ENCODE assay signal across 1 cellular context in genomic region chr9:15333376-15333881, GRCh38.
TF ChIP-seq lines count a peak whose summit lies in the region.

No MANE protein-coding gene starts in this region.

TF ChIP-seq in HepG2, 621 proteins besides CTCF, POLR2A, EP300 and RAD21 (continued from another document and continues in another):
- TF ChIP-seq, protein P1, sequence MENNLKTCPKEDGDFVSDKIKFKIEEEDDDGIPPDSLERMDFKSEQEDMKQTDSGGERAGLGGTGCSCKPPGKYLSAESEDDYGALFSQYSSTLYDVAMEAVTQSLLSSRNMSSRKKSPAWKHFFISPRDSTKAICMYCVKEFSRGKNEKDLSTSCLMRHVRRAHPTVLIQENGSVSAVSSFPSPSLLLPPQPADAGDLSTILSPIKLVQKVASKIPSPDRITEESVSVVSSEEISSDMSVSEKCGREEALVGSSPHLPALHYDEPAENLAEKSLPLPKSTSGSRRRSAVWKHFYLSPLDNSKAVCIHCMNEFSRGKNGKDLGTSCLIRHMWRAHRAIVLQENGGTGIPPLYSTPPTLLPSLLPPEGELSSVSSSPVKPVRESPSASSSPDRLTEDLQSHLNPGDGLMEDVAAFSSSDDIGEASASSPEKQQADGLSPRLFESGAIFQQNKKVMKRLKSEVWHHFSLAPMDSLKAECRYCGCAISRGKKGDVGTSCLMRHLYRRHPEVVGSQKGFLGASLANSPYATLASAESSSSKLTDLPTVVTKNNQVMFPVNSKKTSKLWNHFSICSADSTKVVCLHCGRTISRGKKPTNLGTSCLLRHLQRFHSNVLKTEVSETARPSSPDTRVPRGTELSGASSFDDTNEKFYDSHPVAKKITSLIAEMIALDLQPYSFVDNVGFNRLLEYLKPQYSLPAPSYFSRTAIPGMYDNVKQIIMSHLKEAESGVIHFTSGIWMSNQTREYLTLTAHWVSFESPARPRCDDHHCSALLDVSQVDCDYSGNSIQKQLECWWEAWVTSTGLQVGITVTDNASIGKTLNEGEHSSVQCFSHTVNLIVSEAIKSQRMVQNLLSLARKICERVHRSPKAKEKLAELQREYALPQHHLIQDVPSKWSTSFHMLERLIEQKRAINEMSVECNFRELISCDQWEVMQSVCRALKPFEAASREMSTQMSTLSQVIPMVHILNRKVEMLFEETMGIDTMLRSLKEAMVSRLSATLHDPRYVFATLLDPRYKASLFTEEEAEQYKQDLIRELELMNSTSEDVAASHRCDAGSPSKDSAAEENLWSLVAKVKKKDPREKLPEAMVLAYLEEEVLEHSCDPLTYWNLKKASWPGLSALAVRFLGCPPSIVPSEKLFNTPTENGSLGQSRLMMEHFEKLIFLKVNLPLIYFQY (CRISPR knock-in tag; IDR thresholded peaks at IDR 0.05; ENCODE audit: borderline replicate concordance) = no peak
- TF ChIP-seq SETDB1 (CRISPR knock-in tag; IDR thresholded peaks at IDR 0.05; ENCODE audit: borderline replicate concordance) (no peak), HMG20B (CRISPR knock-in tag; conservative IDR thresholded peaks at IDR 0.05) (no peak), FOXP4 (CRISPR knock-in tag; IDR thresholded peaks at IDR 0.05) (peak; percentile 80), CC2D1A (CRISPR knock-in tag; IDR thresholded peaks at IDR 0.05) (no peak), LCORL (IDR thresholded peaks at IDR 0.05) (no peak), LCORL (CRISPR knock-in tag; IDR thresholded peaks at IDR 0.05) (no peak; the same call in 1 of the 2 replicates), ZNF556 (CRISPR knock-in tag; IDR thresholded peaks at IDR 0.05; ENCODE audit: borderline replicate concordance) (no peak), ZNF839 (CRISPR knock-in tag; IDR thresholded peaks at IDR 0.05; ENCODE audit: borderline replicate concordance) (no peak), PRDM4 (CRISPR knock-in tag; IDR thresholded peaks at IDR 0.05; ENCODE audit: borderline replicate concordance) (no peak), ZNF251 (CRISPR knock-in tag; IDR thresholded peaks at IDR 0.05) (no peak), ARNT (IDR thresholded peaks at IDR 0.05) (no peak), KDM4B (CRISPR knock-in tag; IDR thresholded peaks at IDR 0.05) (no peak), ZNF678 (CRISPR knock-in tag; IDR thresholded peaks at IDR 0.05) (no peak), ZNF567 (CRISPR knock-in tag; IDR thresholded peaks at IDR 0.05; ENCODE audit: borderline replicate concordance) (no peak), NAIF1 (CRISPR knock-in tag; IDR thresholded peaks at IDR 0.05; ENCODE audit: borderline replicate concordance) (no peak), KDM1A (CRISPR knock-in tag; IDR thresholded peaks at IDR 0.05) (no peak), ZNF713 (CRISPR knock-in tag; IDR thresholded peaks at IDR 0.05) (no peak), HOXA5 (CRISPR knock-in tag; IDR thresholded peaks at IDR 0.05) (no peak), KLF11 (CRISPR knock-in tag; IDR thresholded peaks at IDR 0.05) (no peak), SPEN (CRISPR knock-in tag; IDR thresholded peaks at IDR 0.05; ENCODE audit: low read depth) (no peak), HCFC1 (IDR thresholded peaks at IDR 0.05; ENCODE audit: low read depth, low read length) (no peak), NR2C2 (CRISPR knock-in tag; IDR thresholded peaks at IDR 0.05; ENCODE audit: borderline replicate concordance) (no peak), TFE3 (CRISPR knock-in tag; IDR thresholded peaks at IDR 0.05) (peak; percentile 54; the same call in 1 of the 2 replicates), NFKBIZ (CRISPR knock-in tag; IDR thresholded peaks at IDR 0.05) (0 out of 2 replicates have a peak, but pooled peaks have one; percentile 57), FOXO1 (CRISPR knock-in tag; IDR thresholded peaks at IDR 0.05) (peak; percentile 63; the same call in 1 of the 2 replicates), RFXANK (CRISPR knock-in tag; IDR thresholded peaks at IDR 0.05) (no peak), ATF4 (CRISPR knock-in tag; IDR thresholded peaks at IDR 0.05) (no peak), ETV6 (CRISPR knock-in tag; conservative IDR thresholded peaks at IDR 0.05) (no peak), NCOA5 (CRISPR knock-in tag; IDR thresholded peaks at IDR 0.05) (no peak), ZMYM4 (CRISPR knock-in tag; IDR thresholded peaks at IDR 0.05) (peak; percentile 77), BCL6 (CRISPR knock-in tag; IDR thresholded peaks at IDR 0.05) (peak; percentile 92), GABPB1 (CRISPR knock-in tag; IDR thresholded peaks at IDR 0.05) (no peak), RELA (CRISPR knock-in tag; IDR thresholded peaks at IDR 0.05) (0 out of 2 replicates have a peak, but pooled peaks have one; percentile 62), RFX1 (IDR thresholded peaks at IDR 0.05) (no peak)
- TF ChIP-seq, protein P2, sequence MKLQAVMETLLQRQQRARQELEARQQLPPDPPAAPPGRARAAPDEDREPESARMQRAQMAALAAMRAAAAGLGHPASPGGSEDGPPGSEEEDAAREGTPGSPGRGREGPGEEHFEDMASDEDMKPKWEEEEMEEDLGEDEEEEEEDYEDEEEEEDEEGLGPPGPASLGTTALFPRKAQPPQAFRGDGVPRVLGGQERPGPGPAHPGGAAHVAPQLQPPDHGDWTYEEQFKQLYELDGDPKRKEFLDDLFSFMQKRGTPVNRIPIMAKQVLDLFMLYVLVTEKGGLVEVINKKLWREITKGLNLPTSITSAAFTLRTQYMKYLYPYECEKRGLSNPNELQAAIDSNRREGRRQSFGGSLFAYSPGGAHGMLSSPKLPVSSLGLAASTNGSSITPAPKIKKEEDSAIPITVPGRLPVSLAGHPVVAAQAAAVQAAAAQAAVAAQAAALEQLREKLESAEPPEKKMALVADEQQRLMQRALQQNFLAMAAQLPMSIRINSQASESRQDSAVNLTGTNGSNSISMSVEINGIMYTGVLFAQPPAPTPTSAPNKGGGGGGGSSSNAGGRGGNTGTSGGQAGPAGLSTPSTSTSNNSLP (IDR thresholded peaks at IDR 0.05; ENCODE audit: low read depth, low read length) = peak; percentile 13; the same call in 1 of the 2 replicates
- TF ChIP-seq, protein P3, sequence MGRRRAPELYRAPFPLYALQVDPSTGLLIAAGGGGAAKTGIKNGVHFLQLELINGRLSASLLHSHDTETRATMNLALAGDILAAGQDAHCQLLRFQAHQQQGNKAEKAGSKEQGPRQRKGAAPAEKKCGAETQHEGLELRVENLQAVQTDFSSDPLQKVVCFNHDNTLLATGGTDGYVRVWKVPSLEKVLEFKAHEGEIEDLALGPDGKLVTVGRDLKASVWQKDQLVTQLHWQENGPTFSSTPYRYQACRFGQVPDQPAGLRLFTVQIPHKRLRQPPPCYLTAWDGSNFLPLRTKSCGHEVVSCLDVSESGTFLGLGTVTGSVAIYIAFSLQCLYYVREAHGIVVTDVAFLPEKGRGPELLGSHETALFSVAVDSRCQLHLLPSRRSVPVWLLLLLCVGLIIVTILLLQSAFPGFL (CRISPR knock-in tag; IDR thresholded peaks at IDR 0.05) = no peak
- TF ChIP-seq, protein P4, sequence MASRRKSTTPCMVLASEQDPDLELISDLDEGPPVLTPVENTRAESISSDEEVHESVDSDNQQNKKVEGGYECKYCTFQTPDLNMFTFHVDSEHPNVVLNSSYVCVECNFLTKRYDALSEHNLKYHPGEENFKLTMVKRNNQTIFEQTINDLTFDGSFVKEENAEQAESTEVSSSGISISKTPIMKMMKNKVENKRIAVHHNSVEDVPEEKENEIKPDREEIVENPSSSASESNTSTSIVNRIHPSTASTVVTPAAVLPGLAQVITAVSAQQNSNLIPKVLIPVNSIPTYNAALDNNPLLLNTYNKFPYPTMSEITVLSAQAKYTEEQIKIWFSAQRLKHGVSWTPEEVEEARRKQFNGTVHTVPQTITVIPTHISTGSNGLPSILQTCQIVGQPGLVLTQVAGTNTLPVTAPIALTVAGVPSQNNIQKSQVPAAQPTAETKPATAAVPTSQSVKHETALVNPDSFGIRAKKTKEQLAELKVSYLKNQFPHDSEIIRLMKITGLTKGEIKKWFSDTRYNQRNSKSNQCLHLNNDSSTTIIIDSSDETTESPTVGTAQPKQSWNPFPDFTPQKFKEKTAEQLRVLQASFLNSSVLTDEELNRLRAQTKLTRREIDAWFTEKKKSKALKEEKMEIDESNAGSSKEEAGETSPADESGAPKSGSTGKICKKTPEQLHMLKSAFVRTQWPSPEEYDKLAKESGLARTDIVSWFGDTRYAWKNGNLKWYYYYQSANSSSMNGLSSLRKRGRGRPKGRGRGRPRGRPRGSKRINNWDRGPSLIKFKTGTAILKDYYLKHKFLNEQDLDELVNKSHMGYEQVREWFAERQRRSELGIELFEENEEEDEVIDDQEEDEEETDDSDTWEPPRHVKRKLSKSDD (CRISPR knock-in tag; IDR thresholded peaks at IDR 0.05; ENCODE audit: low read depth) = no peak
- TF ChIP-seq, protein P5, sequence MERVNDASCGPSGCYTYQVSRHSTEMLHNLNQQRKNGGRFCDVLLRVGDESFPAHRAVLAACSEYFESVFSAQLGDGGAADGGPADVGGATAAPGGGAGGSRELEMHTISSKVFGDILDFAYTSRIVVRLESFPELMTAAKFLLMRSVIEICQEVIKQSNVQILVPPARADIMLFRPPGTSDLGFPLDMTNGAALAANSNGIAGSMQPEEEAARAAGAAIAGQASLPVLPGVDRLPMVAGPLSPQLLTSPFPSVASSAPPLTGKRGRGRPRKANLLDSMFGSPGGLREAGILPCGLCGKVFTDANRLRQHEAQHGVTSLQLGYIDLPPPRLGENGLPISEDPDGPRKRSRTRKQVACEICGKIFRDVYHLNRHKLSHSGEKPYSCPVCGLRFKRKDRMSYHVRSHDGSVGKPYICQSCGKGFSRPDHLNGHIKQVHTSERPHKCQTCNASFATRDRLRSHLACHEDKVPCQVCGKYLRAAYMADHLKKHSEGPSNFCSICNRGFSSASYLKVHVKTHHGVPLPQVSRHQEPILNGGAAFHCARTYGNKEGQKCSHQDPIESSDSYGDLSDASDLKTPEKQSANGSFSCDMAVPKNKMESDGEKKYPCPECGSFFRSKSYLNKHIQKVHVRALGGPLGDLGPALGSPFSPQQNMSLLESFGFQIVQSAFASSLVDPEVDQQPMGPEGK (CRISPR knock-in tag; IDR thresholded peaks at IDR 0.05) = peak; percentile 34; the same call in 1 of the 2 replicates
- TF ChIP-seq, protein P6, sequence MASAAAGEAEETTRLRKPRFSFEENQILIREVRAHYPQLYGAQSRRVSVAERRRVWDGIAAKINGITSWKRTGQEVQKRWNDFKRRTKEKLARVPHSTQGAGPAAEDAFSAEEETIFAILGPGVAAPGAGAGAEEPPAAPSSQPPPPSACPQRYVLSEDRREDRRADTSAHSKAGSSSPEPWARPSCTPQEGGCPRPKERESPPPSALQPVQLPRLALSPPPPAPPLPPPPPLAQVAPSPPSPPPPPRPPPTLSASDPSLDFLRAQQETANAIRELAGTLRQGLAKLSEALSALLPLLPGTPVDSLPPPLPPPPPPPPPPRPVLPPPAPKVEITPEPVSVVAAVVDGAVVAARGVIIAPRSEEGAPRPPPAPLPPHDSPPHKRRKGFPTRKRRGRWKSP (CRISPR knock-in tag; IDR thresholded peaks at IDR 0.05) = no peak
